ENCODE assay signal across 8 cellular contexts in genomic region chr9:34522971-34523797, GRCh38. TPM values are rescaled to one million over a fixed set of nuclear protein-coding genes. Genes with fewer than 3 reads are reported as not detected.
A peak's percentile ranks its signal among the peaks of the same experiment; 100 is the strongest.
DNase-seq lines count a peak whose midpoint lies in the region; ATAC-seq, FAIRE-seq and TF ChIP-seq lines count a peak whose summit lies in the region.

ENHO (minus strand) TSS chr9:34522990; CDS start chr9:34521695, 1,295 bp downstream.

- TF ChIP-seq POLR2A in HepG2 (IDR thresholded peaks at IDR 0.05; ENCODE audit: insufficient read depth in 1 of 2, low read depth in 2 of 2, low read length in 2 of 2): no peak

- H3K9me3 ChIP-seq in HepG2 (ENCODE audit: low read length): no peaks in the 10 kb centered on the region

- intact Hi-C loops in dendritic cell treated with granulocyte-macrophage colony-stimulating factor and Interleukin-4, amounts not matched to agents 40 ng/mL and 50 ng/mL, for 4 days (cut with micrococcal nuclease): no loop called here
- intact Hi-C loops in HepG2 (cut with micrococcal nuclease; ENCODE audit: unreplicated experiment): no loop called here

- H3K9me3 Mint-ChIP-seq in dendritic cell treated with granulocyte-macrophage colony-stimulating factor and Interleukin-4, amounts not matched to agents 40 ng/mL and 50 ng/mL, for 4 days: no peaks in the 10 kb centered on the region

- TF ChIP-seq EP300 in HepG2 (IDR thresholded peaks at IDR 0.05; ENCODE audit: low read depth in 2 of 2, low read length in 2 of 2) (no peak), HepG2 (CRISPR knock-in tag; IDR thresholded peaks at IDR 0.05; ENCODE audit: borderline replicate concordance) (no peak)

- no peak within 1 kb of the TSS for H3K27ac ChIP-seq in HepG2 (ENCODE audit: extremely low read length, insufficient read depth, low read length)

- peaks cover 48% of the 10 kb centered on the region for H3K27me3 Mint-ChIP-seq in dendritic cell treated with granulocyte-macrophage colony-stimulating factor and Interleukin-4, amounts not matched to agents 40 ng/mL and 50 ng/mL, for 4 days

- ATAC-seq in HG03439 (IDR thresholded peaks at IDR 0.05; ENCODE audit: unreplicated experiment) (peak; percentile 90), HepG2 (peak; percentile 94)

- peak within 1 kb of the TSS; percentile 39 for H3K27ac Mint-ChIP-seq in dendritic cell treated with granulocyte-macrophage colony-stimulating factor and Interleukin-4, amounts not matched to agents 40 ng/mL and 50 ng/mL, for 4 days

- H3K27me3 ChIP-seq in HepG2 (ENCODE audit: control insufficient read depth in 1 of 2, insufficient read depth in 2 of 2, low read length in 2 of 2): peaks cover 11 to 40% of the 10 kb centered on the region in 2 experiments; a peak in 3 of 5 replicates

- H3K4me3 Mint-ChIP-seq in dendritic cell treated with granulocyte-macrophage colony-stimulating factor and Interleukin-4, amounts not matched to agents 40 ng/mL and 50 ng/mL, for 4 days: peak within 1 kb of the TSS; percentile 83

- DNase-seq in AG10803 (ENCODE audit: low read depth) (peak; percentile 80), GM19240 (ENCODE audit: insufficient read length, low spot score) (peak; percentile 67), NCI-H526 (lab: John Stamatoyannopoulos, UW) (peak; percentile 78 to 95), HepG2 (ENCODE audit: low spot score) (peak; percentile 65)
- peak; percentile 80 to 81 for DNase-seq in activated CD4-positive, alpha-beta T cell treated with anti-CD3 and anti-CD28 coated beads, Interleukin-2, amount 50 U/mL, for 4 hours
- peak; percentile 91 to 93 for DNase-seq in stimulated activated CD4-positive, alpha-beta T cell treated with anti-CD3 and anti-CD28 coated beads, Interleukin-2, amount 100 ng/mL, for 24 hours

- POLR2A ChIA-PET in HepG2 (lab: Yijun Ruan, JAX): no interaction called here

- in situ Hi-C loops in HepG2 (cut with HindIII; ENCODE audit: extremely low pct_ligation_motif_present, low pct_unique_long_range_greater_than_20kb): no loop called here

- H3K36me3 Mint-ChIP-seq in dendritic cell treated with granulocyte-macrophage colony-stimulating factor and Interleukin-4, amounts not matched to agents 40 ng/mL and 50 ng/mL, for 4 days (ENCODE audit: low read depth): peaks cover 6% of the 10 kb centered on the region

- H2AFZ ChIP-seq in HepG2 (ENCODE audit: low read length): no peak within 1 kb of the TSS

- FAIRE-seq in HepG2 (lab: Jason Lieb, UNC): no peak

- H3K4me2 ChIP-seq in HepG2 (ENCODE audit: low read depth, low read length): peak within 1 kb of the TSS; percentile 71

- no peaks in the 10 kb centered on the region for H4K20me1 ChIP-seq in HepG2 (ENCODE audit: insufficient read depth, low read length)

- CTCF ChIA-PET in HepG2 (lab: Yijun Ruan, JAX; ENCODE audit: low intra/inter-chr PET ratio, low total read pairs): no interaction called here

- no peaks in the 10 kb centered on the region for H3K36me3 ChIP-seq in HepG2 (replicated peaks in 1 of 2; ENCODE audit: control insufficient read depth in 1 of 2, insufficient read depth in 2 of 2, low read length in 2 of 2)

- H3K9ac ChIP-seq in HepG2 (ENCODE audit: insufficient read depth, low read depth, low read length): no peak within 1 kb of the TSS

- H3K4me3 ChIP-seq in AG10803 (ENCODE audit: low read length): peak within 1 kb of the TSS; percentile 38
- H3K4me3 ChIP-seq in HepG2 (replicated peaks in 1 of 3; ENCODE audit: insufficient read depth in 1 of 3, low read depth in 2 of 3, low read length in 3 of 3): peak within 1 kb of the TSS; percentile 27 to 51 (median 45); a peak in 4 of 6 replicates

- H3K4me1 Mint-ChIP-seq in dendritic cell treated with granulocyte-macrophage colony-stimulating factor and Interleukin-4, amounts not matched to agents 40 ng/mL and 50 ng/mL, for 4 days (ENCODE audit: low read depth): peaks cover 45% of the 10 kb centered on the region

- H3K79me2 ChIP-seq in HepG2 (ENCODE audit: insufficient read depth, low read length): no peaks in the 10 kb centered on the region

- TF ChIP-seq CTCF in AG10803 (conservative IDR thresholded peaks at IDR 0.05; ENCODE audit: low read length) (no peak), HepG2 (CRISPR knock-in tag; IDR thresholded peaks at IDR 0.05) (no peak)

- BruUV-seq in HepG2 (replicated peaks; lab: Mats Ljungman, UMichigan): no TSS peak

- H3K4me1 ChIP-seq in HepG2 (ENCODE audit: insufficient read depth, low read length): peaks cover 14% of the 10 kb centered on the region

- WGBS in HepG2 (ENCODE audit: low lambda C conversion rate): 44% methylated on average over 5 of the region's 63 CpGs

- no peak for TF ChIP-seq RAD21 in HepG2 (CRISPR knock-in tag; IDR thresholded peaks at IDR 0.05)

TF ChIP-seq in HepG2, 621 proteins besides CTCF, POLR2A, EP300 and RAD21 (continues in another document):
- TF ChIP-seq ZNF547 (CRISPR knock-in tag; IDR thresholded peaks at IDR 0.05): 0 out of 2 replicates have a peak, but pooled peaks have one; percentile 69
- TF ChIP-seq ZFY (CRISPR knock-in tag; IDR thresholded peaks at IDR 0.05): 0 out of 2 replicates have a peak, but pooled peaks have one; percentile 38
- peak; percentile 40; the same call in 1 of the 2 replicates for TF ChIP-seq HNF4G (IDR thresholded peaks at IDR 0.05; ENCODE audit: borderline replicate concordance, low read depth, low read length)
- no peak for TF ChIP-seq HNF4G (CRISPR knock-in tag; IDR thresholded peaks at IDR 0.05; ENCODE audit: borderline replicate concordance, low read depth)
- TF ChIP-seq SALL1 (CRISPR knock-in tag; IDR thresholded peaks at IDR 0.05): peak; percentile 7; the same call in 1 of the 2 replicates
- no peak for TF ChIP-seq PRDM15 (CRISPR knock-in tag; IDR thresholded peaks at IDR 0.05)
- TF ChIP-seq ZSCAN12 (CRISPR knock-in tag; IDR thresholded peaks at IDR 0.05): no peak
- TF ChIP-seq GATAD2A (CRISPR knock-in tag; IDR thresholded peaks at IDR 0.05): no peak
- TF ChIP-seq LCORL (IDR thresholded peaks at IDR 0.05): no peak
- TF ChIP-seq LCORL (CRISPR knock-in tag; IDR thresholded peaks at IDR 0.05): 0 out of 2 replicates have a peak, but pooled peaks have one; percentile 7
- 0 out of 2 replicates have a peak, but pooled peaks have one; percentile 63 for TF ChIP-seq SMAD1 (CRISPR knock-in tag; IDR thresholded peaks at IDR 0.05; ENCODE audit: borderline replicate concordance, low read depth)

RNA-seq across cellular contexts. Expression of gene ENHO, which starts in this region (rescaled TPM):
- total RNA-seq in HepG2 (2016; rRNA removed; fragmentation: Illumina TruSeq; extraction: Trizol): 0.51 and 0.60 TPM in 2 replicates
- 3.5 and 4.0 TPM in 2 replicates for total RNA-seq in HepG2 (2016; cell fraction: cytosol; rRNA removed; fragmentation: Illumina TruSeq; extraction: Trizol; ENCODE audit: low read depth)
- 0.64 and 0.91 TPM in 2 replicates for total RNA-seq in HepG2 (2016; cell fraction: insoluble cytoplasmic fraction; rRNA removed; fragmentation: Illumina TruSeq; extraction: Trizol)
- 2.4 and 2.5 TPM in 2 replicates for total RNA-seq in HepG2 (2016; cell fraction: membrane; rRNA removed; fragmentation: Illumina TruSeq; extraction: Trizol)
- total RNA-seq in HepG2 (2016; cell fraction: nucleus; rRNA removed; fragmentation: Illumina TruSeq; extraction: Trizol): 0.47 TPM in 1 of 2 replicates, not detected in the other
- 0.08 TPM in 1 of 2 replicates, not detected in the other for polyA plus RNA-seq in HepG2 (2011; rRNA removed)
- polyA plus RNA-seq in HepG2 (2011; cell fraction: cytosol; rRNA removed): 0.07 TPM in 1 of 2 replicates, not detected in the other
- not detected in 2 replicates for polyA plus RNA-seq in HepG2 (2011; cell fraction: nucleus; rRNA removed)
- not detected in 2 replicates for polyA plus RNA-seq in HepG2 (2012)
- 5.9 and 6.4 TPM in 2 replicates for polyA plus RNA-seq in HepG2 (2016; cell fraction: cytosol; fragmentation: Illumina TruSeq; extraction: Trizol; ENCODE audit: low read depth)
- 0.51 and 0.62 TPM in 2 replicates for polyA plus RNA-seq in HepG2 (2016; cell fraction: insoluble cytoplasmic fraction; fragmentation: Illumina TruSeq; extraction: Trizol; ENCODE audit: low read depth)
- polyA plus RNA-seq in HepG2 (2016; cell fraction: membrane; fragmentation: Illumina TruSeq; extraction: Trizol; ENCODE audit: low read depth): 3.4 and 3.8 TPM in 2 replicates
- polyA plus RNA-seq in HepG2 (2016; cell fraction: nucleus; fragmentation: Illumina TruSeq; extraction: Trizol; ENCODE audit: insufficient read depth, low read depth): 0.77 TPM in 1 of 2 replicates, not detected in the other
- polyA minus RNA-seq in HepG2 (2011; rRNA and poly(A)+ RNA removed; ENCODE audit: low replicate concordance): not detected in 2 replicates
- polyA minus RNA-seq in HepG2 (2011; cell fraction: cytosol; rRNA and poly(A)+ RNA removed): not detected in 2 replicates
- not detected in 2 replicates for polyA minus RNA-seq in HepG2 (2011; cell fraction: nucleus; rRNA and poly(A)+ RNA removed)
